In genomic region chr12:31591308-31591901, GRCh38 we compare ENCODE assay signal across 1 cellular context.
TF ChIP-seq lines count a peak whose summit lies in the region.

No MANE protein-coding gene starts in this region.

TF ChIP-seq in HepG2, 621 proteins besides CTCF, POLR2A, EP300 and RAD21 (continued from another document and continues in another):
- 0 out of 2 replicates have a peak, but pooled peaks have one; percentile 29 for TF ChIP-seq ZNF318 (CRISPR knock-in tag; IDR thresholded peaks at IDR 0.05)
- TF ChIP-seq MEF2D (CRISPR knock-in tag; IDR thresholded peaks at IDR 0.05): no peak
- TF ChIP-seq UBTF (CRISPR knock-in tag; IDR thresholded peaks at IDR 0.05): no peak; the same call in 1 of the 2 replicates
- no peak for TF ChIP-seq ZBTB10 (CRISPR knock-in tag; IDR thresholded peaks at IDR 0.05; ENCODE audit: borderline replicate concordance)
- TF ChIP-seq IRX3 (CRISPR knock-in tag; IDR thresholded peaks at IDR 0.05; ENCODE audit: borderline replicate concordance, low read depth): no peak
- TF ChIP-seq ZSCAN22 (CRISPR knock-in tag; IDR thresholded peaks at IDR 0.05): no peak
- no peak for TF ChIP-seq ZNF30 (CRISPR knock-in tag; IDR thresholded peaks at IDR 0.05)
- no peak for TF ChIP-seq U2AF1 (optimal IDR thresholded peaks at IDR 0.05; ENCODE audit: low read depth, low read length)
- no peak for TF ChIP-seq SMYD3 (CRISPR knock-in tag; IDR thresholded peaks at IDR 0.05)
- no peak for TF ChIP-seq ZNF33A (CRISPR knock-in tag; IDR thresholded peaks at IDR 0.05; ENCODE audit: borderline replicate concordance)
- TF ChIP-seq BRD4 (CRISPR knock-in tag; IDR thresholded peaks at IDR 0.05): no peak
- TF ChIP-seq SALL1 (CRISPR knock-in tag; IDR thresholded peaks at IDR 0.05): no peak; the same call in 1 of the 2 replicates
- no peak for TF ChIP-seq ZNF883 (CRISPR knock-in tag; IDR thresholded peaks at IDR 0.05; ENCODE audit: not compliant biosample characterization)
- TF ChIP-seq SIN3A (IDR thresholded peaks at IDR 0.05; ENCODE audit: borderline replicate concordance, low read depth, low read length): peak; percentile 26; the same call in 1 of the 2 replicates
- TF ChIP-seq ATF2 (CRISPR knock-in tag; IDR thresholded peaks at IDR 0.05): no peak
- TF ChIP-seq ELF4 (CRISPR knock-in tag; IDR thresholded peaks at IDR 0.05; ENCODE audit: borderline replicate concordance): no peak
- 0 out of 2 replicates have a peak, but pooled peaks have one; percentile 12 for TF ChIP-seq ZIK1 (CRISPR knock-in tag; IDR thresholded peaks at IDR 0.05; ENCODE audit: borderline replicate concordance, low read depth)
- no peak for TF ChIP-seq GLI4 (CRISPR knock-in tag; IDR thresholded peaks at IDR 0.05; ENCODE audit: borderline replicate concordance)
- TF ChIP-seq MYPOP (CRISPR knock-in tag; IDR thresholded peaks at IDR 0.05): 0 out of 2 replicates have a peak, but pooled peaks have one; percentile 34
- TF ChIP-seq ZC3H4 (CRISPR knock-in tag; IDR thresholded peaks at IDR 0.05; ENCODE audit: borderline replicate concordance): no peak
- TF ChIP-seq ARID4A (CRISPR knock-in tag; IDR thresholded peaks at IDR 0.05; ENCODE audit: borderline replicate concordance): peak; percentile 43; the same call in 1 of the 2 replicates
- TF ChIP-seq RXRA (CRISPR knock-in tag; IDR thresholded peaks at IDR 0.05): no peak
- TF ChIP-seq CREM (IDR thresholded peaks at IDR 0.05): no peak
- TF ChIP-seq CREM (CRISPR knock-in tag; IDR thresholded peaks at IDR 0.05): no peak
- TF ChIP-seq KMT2B (CRISPR knock-in tag; IDR thresholded peaks at IDR 0.05): 0 out of 2 replicates have a peak, but pooled peaks have one; percentile 42
- TF ChIP-seq SAP130 (CRISPR knock-in tag; IDR thresholded peaks at IDR 0.05; ENCODE audit: low read depth): peak; percentile 43
- TF ChIP-seq HDAC1 (CRISPR knock-in tag; IDR thresholded peaks at IDR 0.05): peak; percentile 16; the same call in 1 of the 2 replicates
- no peak for TF ChIP-seq ZSCAN29 (CRISPR knock-in tag; conservative IDR thresholded peaks at IDR 0.05)
- no peak for TF ChIP-seq MEIS1 (CRISPR knock-in tag; IDR thresholded peaks at IDR 0.05; ENCODE audit: borderline replicate concordance)
- TF ChIP-seq GPBP1L1 (CRISPR knock-in tag; IDR thresholded peaks at IDR 0.05): no peak
- TF ChIP-seq ZNF615 (CRISPR knock-in tag; IDR thresholded peaks at IDR 0.05; ENCODE audit: borderline replicate concordance): no peak
- TF ChIP-seq ZBTB7B (CRISPR knock-in tag; IDR thresholded peaks at IDR 0.05): 0 out of 2 replicates have a peak, but pooled peaks have one; percentile 22
- no peak for TF ChIP-seq ELF1 (CRISPR knock-in tag; IDR thresholded peaks at IDR 0.05)
- TF ChIP-seq ZNF275 (CRISPR knock-in tag; IDR thresholded peaks at IDR 0.05; ENCODE audit: borderline replicate concordance): no peak
